ENCODE assay signal across 26 cellular contexts in the genomic region with DNA sequence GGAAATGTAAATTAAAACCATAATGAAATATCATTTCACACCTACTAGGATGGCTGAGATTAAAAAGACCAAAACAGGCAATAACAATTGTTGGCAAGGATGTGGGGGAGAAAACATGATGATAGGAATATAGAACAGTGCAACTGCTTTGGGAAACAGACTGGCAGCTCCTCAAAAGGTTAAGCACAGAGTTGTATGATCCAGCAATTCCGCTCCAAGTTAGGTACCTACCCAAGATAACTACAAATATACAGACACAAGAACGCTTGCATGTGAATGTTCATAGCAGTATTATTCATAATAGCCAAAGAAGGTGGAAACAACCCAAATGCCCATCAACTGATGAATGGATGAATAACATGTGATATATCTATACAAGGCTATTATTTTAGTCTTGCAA.
"Had no signal": no experiment of that assay in that cellular context is flagged by ENCODE, and none has a peak within 500 bp of the region (broad histone marks: within the 10 kb centered on the region; RNA-seq: fewer than 3 reads in every experiment).

No MANE protein-coding gene starts in this region.

- DNase-seq: IMR-90; Kasumi-1; MM.1S; NCI-H1092 treated with DMSO at 0.1 percent for 48 hours; NCI-H1436; NCI-H187; NCI-H2029; NCI-H2081 treated with DMSO at 0.1 percent for 48 hours; NCI-H2171; NCI-H226; NCI-H446; NCI-H510A; NCI-H524 treated with DMSO at 0.1 percent for 48 hours; NCI-H69; NCI-H774; NK-92 treated with Interleukin-12 subunit alpha and Interleukin-12 subunit beta, amount 100 ng/mL, for 24 hours; OCI-M1; PC-9; Peyer's patch; Right ventricle myocardium superior; SIG-M5; T-helper 1 cell had no signal

- H3K4me3 ChIP-seq: PC-9, Peyer's patch, SJSA1, SK-N-MC had no signal

- H3K4me2 ChIP-seq: KMS-11, PC-9 had no signal

- H3K9me3 ChIP-seq: Peyer's patch, SJSA1 had no signal

- FAIRE-seq: HepG2 had no signal

- H2AFZ ChIP-seq: PC-9 had no signal

- H3K9ac ChIP-seq: KMS-11 had no signal

- H3K4me1 ChIP-seq: Peyer's patch had no signal

- ATAC-seq: HepG2 had no signal

- H3K27me3 ChIP-seq: Peyer's patch, SJSA1 had no signal

- H3K27ac ChIP-seq: KMS-11, PC-9, Peyer's patch, SJSA1, SK-N-MC had no signal

- H3K36me3 ChIP-seq: Peyer's patch, SJSA1 had no signal
